15 cellular contexts compared by ENCODE assay signal in genomic region chr13:32351042-32351441, GRCh38. TPM values are rescaled to one million over a fixed set of nuclear protein-coding genes. Genes with fewer than 3 reads are reported as not detected.
DNase-seq lines count a peak whose midpoint lies in the region; ATAC-seq lines count a peak whose summit lies in the region.
"Not testable (repeated sequence)": the region's sequence is repeated elsewhere in the genome, so short reads cannot be mapped to it uniquely, and the experiment has no call there.
"Had no signal": no experiment of that assay in that cellular context is flagged by ENCODE, and none has a peak within 500 bp of the region (broad histone marks: within the 10 kb centered on the region; RNA-seq: fewer than 3 reads in every experiment).

No MANE protein-coding gene starts in this region.

- CTCF ChIA-PET in activated CD8-positive, alpha-beta T cell treated with anti-CD3 and anti-CD28 coated beads, Interleukin-2, amount 10 ng/mL, durations not matched to agents 7 days and 5 days (lab: Charles Lee), result interaction anchor here (1.1 kb wide), 1 partner anchor 35 kb away, joined by 3 read pairs; no protein-coding TSS in a partner anchor

- DNase-seq in T-helper 2 cell treated with Interferon-gamma antibody and Interleukin-4, amounts not matched to agents 5 μg/mL and 100 μg/mL, for 36 hours (ENCODE audit: low spot score); natural killer cell treated with Interleukin-12 subunit alpha and Interleukin-12 subunit beta and Interleukin-15 and Interleukin-18, amount 100 ng/mL, for 72 hours (ENCODE audit: low spot score): not testable (repeated sequence)
- peak; percentile 39 for DNase-seq in activated CD8-positive, alpha-beta T cell treated with anti-CD3 and anti-CD28 coated beads, Interleukin-2, amount 10 ng/mL, durations not matched to agents 7 days and 5 days
- peak; percentile 39 for DNase-seq in activated naive CD8-positive, alpha-beta T cell treated with anti-CD3 and anti-CD28 coated beads, Interleukin-2, amount 10 ng/mL, durations not matched to agents 7 days and 5 days
- peak; percentile 10 to 22 (median 20) for DNase-seq in immature natural killer cell
- peak in 1 of 10 donors; percentile 4 for DNase-seq in naive thymus-derived CD8-positive, alpha-beta T cell
- DNase-seq in stimulated activated naive CD8-positive, alpha-beta T cell treated with anti-CD3 and anti-CD28 coated beads, Interleukin-15, amount 100 ng/mL, for 72 hours, result peak in 1 of 2 donors; percentile 23

- H3K36me3 Mint-ChIP-seq in T-helper 2 cell treated with Interferon-gamma antibody and Interleukin-4, amounts not matched to agents 5 μg/mL and 100 μg/mL, for 36 hours (ENCODE audit: low read depth), result peaks cover 37% of the 10 kb centered on the region
- peaks cover 41% of the 10 kb centered on the region for H3K36me3 Mint-ChIP-seq in activated CD8-positive, alpha-beta T cell treated with anti-CD3 and anti-CD28 coated beads, Interleukin-2, amount 10 ng/mL, durations not matched to agents 7 days and 5 days (ENCODE audit: low read depth)
- peaks cover 47% of the 10 kb centered on the region for H3K36me3 Mint-ChIP-seq in activated naive CD8-positive, alpha-beta T cell treated with anti-CD3 and anti-CD28 coated beads, Interleukin-2, amount 10 ng/mL, durations not matched to agents 7 days and 5 days
- not testable (repeated sequence) for H3K36me3 Mint-ChIP-seq in immature natural killer cell; naive thymus-derived CD8-positive, alpha-beta T cell
- H3K36me3 Mint-ChIP-seq in natural killer cell treated with Interleukin-12 subunit alpha and Interleukin-12 subunit beta and Interleukin-15 and Interleukin-18, amount 100 ng/mL, for 72 hours, result peaks cover 23% of the 10 kb centered on the region

- not testable (repeated sequence) for H3K27me3 Mint-ChIP-seq in T-helper 2 cell treated with Interferon-gamma antibody and Interleukin-4, amounts not matched to agents 5 μg/mL and 100 μg/mL, for 36 hours (ENCODE audit: low read depth); activated CD8-positive, alpha-beta T cell treated with anti-CD3 and anti-CD28 coated beads, Interleukin-2, amount 10 ng/mL, durations not matched to agents 7 days and 5 days (ENCODE audit: low read depth); activated naive CD8-positive, alpha-beta T cell treated with anti-CD3 and anti-CD28 coated beads, Interleukin-2, amount 10 ng/mL, durations not matched to agents 7 days and 5 days; immature natural killer cell (ENCODE audit: low read depth in 3 of 3); naive thymus-derived CD8-positive, alpha-beta T cell; natural killer cell treated with Interleukin-12 subunit alpha and Interleukin-12 subunit beta and Interleukin-15 and Interleukin-18, amount 100 ng/mL, for 72 hours; stimulated activated naive CD8-positive, alpha-beta T cell treated with anti-CD3 and anti-CD28 coated beads, Interleukin-15, amount 100 ng/mL, for 72 hours

- H3K27ac Mint-ChIP-seq in T-helper 2 cell treated with Interferon-gamma antibody and Interleukin-4, amounts not matched to agents 5 μg/mL and 100 μg/mL, for 36 hours, result peak overlapping the region; percentile 3
- H3K27ac Mint-ChIP-seq in activated CD8-positive, alpha-beta T cell treated with anti-CD3 and anti-CD28 coated beads, Interleukin-2, amount 10 ng/mL, durations not matched to agents 7 days and 5 days, result peak overlapping the region; percentile 53
- H3K27ac Mint-ChIP-seq in activated naive CD8-positive, alpha-beta T cell treated with anti-CD3 and anti-CD28 coated beads, Interleukin-2, amount 10 ng/mL, durations not matched to agents 7 days and 5 days, result peak overlapping the region; percentile 65
- H3K27ac Mint-ChIP-seq in immature natural killer cell, result peak overlapping the region in 3 of 6 donors; percentile 9 to 66 (median 20)
- peak overlapping the region in 2 of 10 donors; percentile 40 to 74 for H3K27ac Mint-ChIP-seq in naive thymus-derived CD8-positive, alpha-beta T cell
- peak overlapping the region in 1 of 2 donors; percentile 40 for H3K27ac Mint-ChIP-seq in natural killer cell treated with Interleukin-12 subunit alpha and Interleukin-12 subunit beta and Interleukin-15 and Interleukin-18, amount 100 ng/mL, for 72 hours
- peak overlapping the region in 1 of 2 donors; percentile 85 for H3K27ac Mint-ChIP-seq in stimulated activated naive CD8-positive, alpha-beta T cell treated with anti-CD3 and anti-CD28 coated beads, Interleukin-15, amount 100 ng/mL, for 72 hours

- H3K4me1 Mint-ChIP-seq in T-helper 2 cell treated with Interferon-gamma antibody and Interleukin-4, amounts not matched to agents 5 μg/mL and 100 μg/mL, for 36 hours (ENCODE audit: low read depth), result peaks cover 20% of the 10 kb centered on the region
- H3K4me1 Mint-ChIP-seq in activated CD8-positive, alpha-beta T cell treated with anti-CD3 and anti-CD28 coated beads, Interleukin-2, amount 10 ng/mL, durations not matched to agents 7 days and 5 days (ENCODE audit: low read depth), result peaks cover 36% of the 10 kb centered on the region
- H3K4me1 Mint-ChIP-seq in activated naive CD8-positive, alpha-beta T cell treated with anti-CD3 and anti-CD28 coated beads, Interleukin-2, amount 10 ng/mL, durations not matched to agents 7 days and 5 days, result peaks cover 28% of the 10 kb centered on the region
- peaks cover 14 to 27% of the 10 kb centered on the region in 2 donors for H3K4me1 Mint-ChIP-seq in immature natural killer cell
- H3K4me1 Mint-ChIP-seq in naive thymus-derived CD8-positive, alpha-beta T cell, result peaks cover 0 to 11% (median 6%) of the 10 kb centered on the region in 4 donors
- H3K4me1 Mint-ChIP-seq in natural killer cell treated with Interleukin-12 subunit alpha and Interleukin-12 subunit beta and Interleukin-15 and Interleukin-18, amount 100 ng/mL, for 72 hours (ENCODE audit: low read depth in 2 of 2), result peaks cover 17% of the 10 kb centered on the region in 2 donors
- peaks cover 12% of the 10 kb centered on the region for H3K4me1 Mint-ChIP-seq in stimulated activated naive CD8-positive, alpha-beta T cell treated with anti-CD3 and anti-CD28 coated beads, Interleukin-15, amount 100 ng/mL, for 72 hours

- peak; percentile 56 for ATAC-seq in activated CD8-positive, alpha-beta T cell treated with anti-CD3 and anti-CD28 coated beads, Interleukin-2, amount 10 ng/mL, durations not matched to agents 7 days and 5 days
- peak; percentile 82 for ATAC-seq in activated naive CD8-positive, alpha-beta T cell treated with anti-CD3 and anti-CD28 coated beads, Interleukin-2, amount 10 ng/mL, durations not matched to agents 7 days and 5 days (ENCODE audit: low read depth)
- ATAC-seq in naive thymus-derived CD8-positive, alpha-beta T cell, result not testable (repeated sequence)
- ATAC-seq in natural killer cell treated with Interleukin-12 subunit alpha and Interleukin-12 subunit beta and Interleukin-15 and Interleukin-18, amount 100 ng/mL, for 72 hours, result peak; percentile 49 to 72
- peak; percentile 55 for ATAC-seq in stimulated activated naive CD8-positive, alpha-beta T cell treated with anti-CD3 and anti-CD28 coated beads, Interleukin-15, amount 100 ng/mL, for 72 hours

- H3K9me3 Mint-ChIP-seq in T-helper 2 cell treated with Interferon-gamma antibody and Interleukin-4, amounts not matched to agents 5 μg/mL and 100 μg/mL, for 36 hours; activated CD8-positive, alpha-beta T cell treated with anti-CD3 and anti-CD28 coated beads, Interleukin-2, amount 10 ng/mL, durations not matched to agents 7 days and 5 days (ENCODE audit: insufficient read depth); activated naive CD8-positive, alpha-beta T cell treated with anti-CD3 and anti-CD28 coated beads, Interleukin-2, amount 10 ng/mL, durations not matched to agents 7 days and 5 days; immature natural killer cell; naive thymus-derived CD8-positive, alpha-beta T cell; natural killer cell treated with Interleukin-12 subunit alpha and Interleukin-12 subunit beta and Interleukin-15 and Interleukin-18, amount 100 ng/mL, for 72 hours; stimulated activated naive CD8-positive, alpha-beta T cell treated with anti-CD3 and anti-CD28 coated beads, Interleukin-15, amount 100 ng/mL, for 72 hours: not testable (repeated sequence)

- H3K4me3 Mint-ChIP-seq in T-helper 2 cell treated with Interferon-gamma antibody and Interleukin-4, amounts not matched to agents 5 μg/mL and 100 μg/mL, for 36 hours, result peak overlapping the region; percentile 4
- not testable (repeated sequence) for H3K4me3 Mint-ChIP-seq in activated CD8-positive, alpha-beta T cell treated with anti-CD3 and anti-CD28 coated beads, Interleukin-2, amount 10 ng/mL, durations not matched to agents 7 days and 5 days; stimulated activated naive CD8-positive, alpha-beta T cell treated with anti-CD3 and anti-CD28 coated beads, Interleukin-15, amount 100 ng/mL, for 72 hours
- H3K4me3 Mint-ChIP-seq in activated naive CD8-positive, alpha-beta T cell treated with anti-CD3 and anti-CD28 coated beads, Interleukin-2, amount 10 ng/mL, durations not matched to agents 7 days and 5 days, result peak overlapping the region; percentile 40
- peak overlapping the region; percentile 11 to 65 (median 36) for H3K4me3 Mint-ChIP-seq in immature natural killer cell
- peak overlapping the region in 8 of 10 donors; percentile 0 to 50 (median 34) for H3K4me3 Mint-ChIP-seq in naive thymus-derived CD8-positive, alpha-beta T cell
- H3K4me3 Mint-ChIP-seq in natural killer cell treated with Interleukin-12 subunit alpha and Interleukin-12 subunit beta and Interleukin-15 and Interleukin-18, amount 100 ng/mL, for 72 hours, result peak overlapping the region; percentile 15

- POLR2A ChIA-PET in activated CD8-positive, alpha-beta T cell treated with anti-CD3 and anti-CD28 coated beads, Interleukin-2, amount 10 ng/mL, durations not matched to agents 7 days and 5 days (lab: Charles Lee), result interaction anchor here (1.4 kb wide), 1 partner anchor 36 kb away, joined by 8 read pairs; the partner anchor contains the start of genes BRCA2 and ZAR1L
- POLR2A ChIA-PET in activated naive CD8-positive, alpha-beta T cell treated with anti-CD3 and anti-CD28 coated beads, Interleukin-2, amount 10 ng/mL, durations not matched to agents 7 days and 5 days (lab: Charles Lee), result interaction anchor here (1.3 to 1.8 kb wide), 2 partner anchors 35 to 77 kb away, joined by 3 to 13 read pairs; partner anchors contain the start of genes BRCA2, N4BP2L1 and ZAR1L
- POLR2A ChIA-PET in naive thymus-derived CD8-positive, alpha-beta T cell (lab: Charles Lee), result not testable (repeated sequence)

RNA-seq across cellular contexts. Expression of gene BRCA2, which starts 35.7 kb away (rescaled TPM):
- 10 to 100 TPM; 28.4 to 30.7 TPM for total RNA-seq in activated CD8-positive, alpha-beta T cell treated with anti-CD3 and anti-CD28 coated beads, Interleukin-2, amount 10 ng/mL, durations not matched to agents 7 days and 5 days
- 10 to 100 TPM; 25.2 to 26.7 TPM for total RNA-seq in activated naive CD8-positive, alpha-beta T cell treated with anti-CD3 and anti-CD28 coated beads, Interleukin-2, amount 10 ng/mL, durations not matched to agents 7 days and 5 days
- 1 to 10 TPM in 2 of 3 donors, not detected in 1; 1.0 to 2.5 TPM for polyA plus RNA-seq in immature natural killer cell
- 1 to 10 TPM; 3.6 TPM for total RNA-seq in naive thymus-derived CD8-positive, alpha-beta T cell
- 1 to 10 TPM in 2 of 3 donors, under 1 TPM in 1; 0.59 to 1.2 (median 1.0) TPM for polyA plus RNA-seq in naive thymus-derived CD8-positive, alpha-beta T cell
- total RNA-seq in natural killer cell treated with Interleukin-12 subunit alpha and Interleukin-12 subunit beta and Interleukin-15 and Interleukin-18, amount 100 ng/mL, for 72 hours, result 10 to 100 TPM; 11.0 to 28.5 TPM

RNA-seq across cellular contexts. Expression of gene ZAR1L, which starts 35.9 kb away (rescaled TPM):
- total RNA-seq in activated CD8-positive, alpha-beta T cell treated with anti-CD3 and anti-CD28 coated beads, Interleukin-2, amount 10 ng/mL, durations not matched to agents 7 days and 5 days, result not detected
- total RNA-seq in activated naive CD8-positive, alpha-beta T cell treated with anti-CD3 and anti-CD28 coated beads, Interleukin-2, amount 10 ng/mL, durations not matched to agents 7 days and 5 days, result not detected
- not detected for polyA plus RNA-seq in immature natural killer cell
- total RNA-seq in naive thymus-derived CD8-positive, alpha-beta T cell, result under 1 TPM; 0.25 to 0.34 TPM
- not detected for polyA plus RNA-seq in naive thymus-derived CD8-positive, alpha-beta T cell
- not detected for total RNA-seq in natural killer cell treated with Interleukin-12 subunit alpha and Interleukin-12 subunit beta and Interleukin-15 and Interleukin-18, amount 100 ng/mL, for 72 hours
- total RNA-seq: A673; CD4-positive, alpha-beta memory T cell; CD4-positive, CD25-positive, alpha-beta regulatory T cell; CD8-positive, alpha-beta memory T cell; Daoy; G401 had no signal
- polyA plus RNA-seq: AG04450; CD14-positive monocyte; CD4-positive, alpha-beta memory T cell; CD8-positive, alpha-beta memory T cell had no signal
